ENCODE assay signal across 8 cellular contexts in the genomic region with DNA sequence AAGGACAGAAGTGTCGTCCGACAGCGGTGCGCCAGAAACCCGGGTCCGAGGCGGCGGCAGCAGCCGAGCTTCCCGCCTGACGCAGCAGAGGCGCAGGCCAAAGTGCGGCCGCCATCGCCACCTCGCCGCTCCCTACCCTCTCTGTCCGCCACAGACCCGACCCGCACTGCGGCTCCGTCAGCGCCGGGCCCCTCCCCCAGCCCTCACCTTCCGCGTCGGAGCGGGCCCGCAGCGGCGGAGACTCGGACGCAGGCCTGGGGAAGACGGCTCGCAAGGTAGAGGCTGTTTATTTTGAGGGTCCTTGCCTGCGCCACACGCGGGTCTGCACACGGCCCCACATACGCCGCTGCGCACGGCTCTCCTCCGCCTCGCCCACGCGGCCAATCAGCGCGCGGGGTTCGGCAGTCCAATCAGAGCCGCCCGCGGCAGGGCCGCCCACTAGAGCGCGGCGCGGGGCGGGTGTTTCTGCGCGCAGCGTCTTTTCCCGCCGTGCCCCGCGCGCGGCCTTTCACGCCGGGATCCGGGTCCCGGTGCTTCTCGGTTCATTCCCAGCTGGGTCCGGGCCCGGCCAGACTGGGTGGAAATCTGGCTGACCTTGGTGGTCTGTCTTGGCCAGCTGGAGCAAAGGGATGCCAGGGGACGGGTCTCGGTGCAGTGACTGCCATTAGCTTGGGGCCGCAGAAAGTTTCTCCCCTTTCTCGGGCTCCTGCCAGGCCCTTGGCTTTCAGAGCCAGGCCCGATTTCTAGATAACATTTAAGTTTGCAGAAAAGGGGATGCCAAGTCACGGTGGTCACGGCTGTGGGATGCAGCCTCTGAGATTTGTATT. TPM values are rescaled to one million over a fixed set of nuclear protein-coding genes. Genes with fewer than 3 reads are reported as not detected.
A peak's percentile ranks its signal among the peaks of the same experiment; 100 is the strongest.
DNase-seq lines count a peak whose midpoint lies in the region; ATAC-seq, FAIRE-seq and TF ChIP-seq lines count a peak whose summit lies in the region.

TSS of gene CNBP (minus strand) at position 328 of the 827 bp plus-strand sequence. CDS start 12,139 bp downstream, outside the sequence.

- H4K8ac ChIP-seq in IMR-90 (ENCODE audit: low read depth in 2 of 2, low read length in 2 of 2): peak within 1 kb of the TSS; percentile 93 to 98

- H2AK5ac ChIP-seq in IMR-90 (ENCODE audit: low read depth, low read length): peak within 1 kb of the TSS; percentile 94

- H3K56ac ChIP-seq in IMR-90 (ENCODE audit: extremely low read depth, insufficient read depth, low read length): peak within 1 kb of the TSS; percentile 89

- peak within 1 kb of the TSS; percentile 89 for H4K5ac ChIP-seq in IMR-90 (ENCODE audit: low read depth, low read length)

- H3K14ac ChIP-seq in IMR-90 (replicated peaks; ENCODE audit: low read depth, low read length): peak within 1 kb of the TSS; percentile 94

- no peak for TF ChIP-seq RAD21 in IMR-90 (IDR thresholded peaks at IDR 0.05; ENCODE audit: low read length)

- H3K4me1 ChIP-seq in IMR-90 (ENCODE audit: control insufficient read depth, insufficient read depth, low read length) (peaks cover 5% of the 10 kb centered on the region), OCI-LY7 (ENCODE audit: insufficient read depth, low read length, poor library complexity, severe bottlenecking) (peaks cover 62% of the 10 kb centered on the region), endothelial cell of umbilical vein (ENCODE audit: control insufficient read depth, extremely low read depth, insufficient read depth, low read length) (peaks cover 37% of the 10 kb centered on the region)

- TF ChIP-seq CTCF in IMR-90 (conservative IDR thresholded peaks at IDR 0.05; ENCODE audit: low read depth, low read length) (no peak), OCI-LY7 (conservative IDR thresholded peaks at IDR 0.05; ENCODE audit: low read length) (no peak), endothelial cell of umbilical vein (IDR thresholded peaks at IDR 0.05; ENCODE audit: extremely low read depth in 1 of 2, insufficient read depth in 1 of 2, low read depth in 1 of 2, low read length in 2 of 2) (no peak)

- H2AFZ ChIP-seq in IMR-90 (replicated peaks; ENCODE audit: low read length, poor library complexity) (peak within 1 kb of the TSS; percentile 91), OCI-LY7 (ENCODE audit: low read length) (0 out of 2 replicates have a peak within 1 kb of the TSS, but pooled peaks have one; percentile 8), endothelial cell of umbilical vein (ENCODE audit: low read depth, low read length) (peak within 1 kb of the TSS; percentile 63)

- dilution Hi-C loops in IMR-90 (cut with HindIII; ENCODE audit: low sequenced_read_pairs, unreplicated experiment): no loop called here
- dilution Hi-C loops in endothelial cell of umbilical vein (cut with MboI; ENCODE audit: extremely low pct_ligation_motif_present, low sequenced_read_pairs): no loop called here

- peaks cover 2% of the 10 kb centered on the region; the same call in 1 of the 2 replicates for H3K36me3 ChIP-seq in IMR-90 (ENCODE audit: control insufficient read depth, insufficient read depth, low read length)
- H3K36me3 ChIP-seq in OCI-LY7 (ENCODE audit: insufficient read depth, low read length): peaks cover 45% of the 10 kb centered on the region
- H3K36me3 ChIP-seq in endothelial cell of umbilical vein (ENCODE audit: control insufficient read depth in 2 of 2, extremely low read depth in 1 of 2, insufficient read depth in 2 of 2, low read length in 2 of 2): peaks cover 0 to 2% of the 10 kb centered on the region in 2 experiments

- DNase-seq in DMS 273 (lab: John Stamatoyannopoulos, UW; ENCODE audit: unreplicated experiment) (peak; percentile 99), IMR-90 (peak; percentile 92), OCI-LY7 (ENCODE audit: low spot score) (peak; percentile 96), activated T-cell treated with anti-CD3 and anti-CD28 coated beads for 1 hour (ENCODE audit: low read depth) (peak; percentile 88), endothelial cell of umbilical vein (ENCODE audit: low read depth, low spot score) (peak; percentile 95), middle frontal gyrus (ENCODE audit: extremely low spot score, low spot score) (peak; percentile 95)
- peak; percentile 79 to 84 for DNase-seq in stimulated activated CD8-positive, alpha-beta memory T cell treated with anti-CD3 and anti-CD28 coated beads, Interleukin-2, amount 100 ng/mL, for 1 hour (ENCODE audit: low read depth in 2 of 2)

- peak; percentile 50 for FAIRE-seq in endothelial cell of umbilical vein (lab: Jason Lieb, UNC)

- TF ChIP-seq POLR2A in IMR-90 (IDR thresholded peaks at IDR 0.05; ENCODE audit: low read depth, low read length) (peak; percentile 97), endothelial cell of umbilical vein (IDR thresholded peaks at IDR 0.05; ENCODE audit: low read depth, low read length) (peak; percentile 96)

- H3K27ac ChIP-seq in IMR-90 (ENCODE audit: insufficient read depth, low read length) (peak within 1 kb of the TSS; percentile 94), OCI-LY7 (ENCODE audit: low read depth, low read length, poor library complexity, severe bottlenecking) (peak within 1 kb of the TSS; percentile 72), endothelial cell of umbilical vein (ENCODE audit: insufficient read depth, low read depth, low read length) (peak within 1 kb of the TSS; percentile 87)

- H3K27me3 ChIP-seq in IMR-90 (ENCODE audit: control insufficient read depth, insufficient read depth, low read length) (no peaks in the 10 kb centered on the region), endothelial cell of umbilical vein (ENCODE audit: control insufficient read depth in 2 of 2, insufficient read depth in 2 of 2, low read length in 2 of 2) (no peaks in the 10 kb centered on the region)

- H3K4me2 ChIP-seq in IMR-90 (ENCODE audit: low read depth, low read length) (peak within 1 kb of the TSS; percentile 100), OCI-LY7 (ENCODE audit: low read length) (peak within 1 kb of the TSS; percentile 79), endothelial cell of umbilical vein (ENCODE audit: insufficient read depth, low read length) (peak within 1 kb of the TSS; percentile 96)

- peak within 1 kb of the TSS; percentile 98 for H3K23ac ChIP-seq in IMR-90 (ENCODE audit: low read depth, low read length)

- no peaks in the 10 kb centered on the region for H3K9me1 ChIP-seq in IMR-90 (ENCODE audit: insufficient read depth, low read length)
- no peaks in the 10 kb centered on the region for H3K9me1 ChIP-seq in endothelial cell of umbilical vein (replicated peaks; ENCODE audit: control insufficient read depth, extremely low read depth, insufficient read depth, low read length)

- POLR2A ChIA-PET in IMR-90 (lab: Charles Lee; ENCODE audit: unreplicated experiment): interaction anchor here (0.5 kb wide), 1 partner anchor 62 kb away, joined by 3 read pairs; no protein-coding TSS in a partner anchor
- POLR2A ChIA-PET in OCI-LY7 (lab: Charles Lee): interaction anchor here (0.6 to 1.5 kb wide), 4 partner anchors 12 to 63 kb away, joined by 3 to 5 read pairs (median 3); no protein-coding TSS in a partner anchor
- POLR2A ChIA-PET in endothelial cell of umbilical vein (lab: Charles Lee): interaction anchor here (0.6 to 1.8 kb wide), 4 partner anchors 12 to 172 kb away, joined by 4 to 9 read pairs (median 6); partner anchors contain the start of gene RAB43

- WGBS in IMR-90 (ENCODE audit: extremely low coverage in 2 of 2, insufficient read length in 1 of 2), 2 experiments: 1% methylated on average over 42 of the region's 83 CpGs; no CpG with 5 or more reads in 1 of the 2 experiments

- CTCF ChIA-PET in IMR-90 (lab: Yijun Ruan, JAX): no interaction called here
- CTCF ChIA-PET in OCI-LY7 (lab: Charles Lee; ENCODE audit: unreplicated experiment): interaction anchor here (0.5 to 1.6 kb wide), 2 partner anchors 52 to 61 kb away, joined by 3 to 4 read pairs; no protein-coding TSS in a partner anchor
- CTCF ChIA-PET in endothelial cell of umbilical vein (lab: Charles Lee): interaction anchor here (0.5 to 3.8 kb wide), 5 partner anchors 12 to 62 kb away, joined by 3 to 32 read pairs (median 5); partner anchors contain the start of gene ISY1

- no peaks in the 10 kb centered on the region for H3K9me2 ChIP-seq in OCI-LY7 (ENCODE audit: insufficient read depth, low read length)

- H3K4ac ChIP-seq in IMR-90 (ENCODE audit: low read depth, low read length): peak within 1 kb of the TSS; percentile 97

- peak within 1 kb of the TSS; percentile 86 for H4K91ac ChIP-seq in IMR-90 (ENCODE audit: insufficient read depth, low read depth, low read length)

- H3K9ac ChIP-seq in IMR-90 (ENCODE audit: low read depth, low read length) (peak within 1 kb of the TSS; percentile 96), endothelial cell of umbilical vein (replicated peaks; ENCODE audit: extremely low read depth, insufficient read depth, low read length) (peak within 1 kb of the TSS; percentile 99)

- BruUV-seq in IMR-90 (replicated peaks; lab: Mats Ljungman, UMichigan) (no TSS peak), OCI-LY7 (replicated peaks; lab: Mats Ljungman, UMichigan) (no TSS peak), endothelial cell of umbilical vein (replicated peaks; lab: Mats Ljungman, UMichigan) (no TSS peak)

- H2BK15ac ChIP-seq in IMR-90 (ENCODE audit: low read depth, low read length): no peak within 1 kb of the TSS; the same call in 2 of the 3 replicates

- H2BK120ac ChIP-seq in IMR-90 (ENCODE audit: low read depth, low read length): peak within 1 kb of the TSS; percentile 37

- intact Hi-C loops in IMR-90 (cut with micrococcal nuclease): loop anchor here (5.0 kb wide), 1 partner anchor 44 kb away; no protein-coding TSS in a partner anchor
- intact Hi-C loops in OCI-LY7 (cut with micrococcal nuclease; ENCODE audit: unreplicated experiment): loop anchor here (1.0 to 5.0 kb wide), 6 partner anchors 22 to 254 kb away; partner anchors contain the start of genes ISY1, MBD4 and RAB43
- intact Hi-C loops in endothelial cell of umbilical vein (cut with micrococcal nuclease): loop anchor here (1.0 to 5.0 kb wide), 5 partner anchors 22 to 134 kb away; partner anchors contain the start of genes ISY1 and RAB43

- H3K9me3 ChIP-seq in IMR-90 (ENCODE audit: control insufficient read depth, insufficient read depth, low read length) (no peaks in the 10 kb centered on the region), OCI-LY7 (ENCODE audit: low read length) (no peaks in the 10 kb centered on the region), endothelial cell of umbilical vein (replicated peaks; ENCODE audit: control insufficient read depth, insufficient read depth, low read length) (no peaks in the 10 kb centered on the region)

- H2BK5ac ChIP-seq in IMR-90 (ENCODE audit: low read depth, low read length, poor library complexity, severe bottlenecking): peak within 1 kb of the TSS; percentile 89

- peaks cover 8 to 15% of the 10 kb centered on the region in 2 experiments for H3K79me1 ChIP-seq in IMR-90 (ENCODE audit: low read depth in 1 of 2, low read length in 2 of 2)

- H3K79me2 ChIP-seq in OCI-LY7 (ENCODE audit: insufficient read depth, low read depth, low read length) (peaks cover 78% of the 10 kb centered on the region), endothelial cell of umbilical vein (ENCODE audit: control insufficient read depth, insufficient read depth, low read length) (peaks cover 55% of the 10 kb centered on the region)

- ATAC-seq in GM21528 (IDR thresholded peaks at IDR 0.05; ENCODE audit: low FRiP score, unreplicated experiment) (peak; percentile 89), IMR-90 (ENCODE audit: low read depth) (peak; percentile 99)

- H4K20me1 ChIP-seq in IMR-90 (ENCODE audit: insufficient read depth, low read length) (peaks cover 41% of the 10 kb centered on the region), OCI-LY7 (ENCODE audit: insufficient read depth, low read length) (peaks cover 31% of the 10 kb centered on the region), endothelial cell of umbilical vein (replicated peaks; ENCODE audit: control insufficient read depth, extremely low read depth, insufficient read depth, low read length) (peaks cover 7% of the 10 kb centered on the region)

- peak within 1 kb of the TSS; percentile 69 for H3K18ac ChIP-seq in IMR-90 (ENCODE audit: low read depth, low read length)

- H3K4me3 ChIP-seq in IMR-90 (ENCODE audit: insufficient read depth, low read depth, low read length) (peak within 1 kb of the TSS; percentile 89), OCI-LY7 (ENCODE audit: low read depth, low read length, poor library complexity, severe bottlenecking) (peak within 1 kb of the TSS; percentile 83), endothelial cell of umbilical vein (replicated peaks in 1 of 3; ENCODE audit: insufficient read depth in 1 of 3, low read depth in 1 of 3, low read length in 3 of 3) (peak within 1 kb of the TSS; percentile 82 to 96 (median 88))

- no peak within 1 kb of the TSS for H2BK20ac ChIP-seq in IMR-90 (ENCODE audit: low read depth, low read length)

- in situ Hi-C loops in IMR-90 (cut with MboI; ENCODE audit: low sequenced_read_pairs): no loop called here

- peak within 1 kb of the TSS; percentile 100 for H2AK9ac ChIP-seq in IMR-90 (replicated peaks; ENCODE audit: low read depth, low read length, poor library complexity)

RNA-seq across cellular contexts. Expression of gene CNBP, which starts in this region (rescaled TPM):
- 223 and 266 TPM in 2 replicates for total RNA-seq in IMR-90 (2012; rRNA removed)
- polyA plus RNA-seq in IMR-90 (2012; rRNA removed): 186 and 217 TPM in 2 replicates
- polyA plus RNA-seq in IMR-90 (2012; cell fraction: cytosol; rRNA removed): 130 and 232 TPM in 2 replicates
- 35.9 and 97.3 TPM in 2 replicates for polyA plus RNA-seq in IMR-90 (2012; cell fraction: nucleus; rRNA removed; ENCODE audit: low replicate concordance)
- 336 and 350 TPM in 2 replicates for total RNA-seq in OCI-LY7 (2014; rRNA removed; shearing (Covaris generic))
- 322 and 324 TPM in 2 replicates for total RNA-seq in OCI-LY7 (2022)
- total RNA-seq in endothelial cell of umbilical vein: 197 and 205 TPM in 2 replicates
- polyA plus RNA-seq in endothelial cell of umbilical vein: 152 and 196 TPM in 2 replicates
- polyA plus RNA-seq in endothelial cell of umbilical vein (2011; cell fraction: cytosol; rRNA removed): 245 and 261 TPM in 2 replicates
- 110 and 143 TPM in 2 replicates for polyA plus RNA-seq in endothelial cell of umbilical vein (2011; cell fraction: nucleus; rRNA removed)
- polyA plus RNA-seq in endothelial cell of umbilical vein (2012): 185 and 265 TPM in 2 replicates
- 209 and 214 TPM in 2 replicates for polyA minus RNA-seq in endothelial cell of umbilical vein
- 226 TPM for polyA minus RNA-seq in endothelial cell of umbilical vein (2011; cell fraction: cytosol; rRNA and poly(A)+ RNA removed)
- 47.3 and 58.8 TPM in 2 replicates for polyA minus RNA-seq in endothelial cell of umbilical vein (2011; cell fraction: nucleus; rRNA and poly(A)+ RNA removed)

Comparison
In these comparisons a context has a peak if more than half of its experiments do, and no peak if none do; other contexts are left out.
1. Peak in every context shown above with its lines: DNase-seq, ATAC-seq, H3K4me3 ChIP-seq and H3K27ac ChIP-seq.
2. H2AFZ ChIP-seq: peak in every context shown above with its lines; median percentile 91 in IMR-90; 63 in endothelial cell of umbilical vein; 8 in OCI-LY7.